Comparison of ENCODE assay signal across 20 cellular contexts in the genomic region with DNA sequence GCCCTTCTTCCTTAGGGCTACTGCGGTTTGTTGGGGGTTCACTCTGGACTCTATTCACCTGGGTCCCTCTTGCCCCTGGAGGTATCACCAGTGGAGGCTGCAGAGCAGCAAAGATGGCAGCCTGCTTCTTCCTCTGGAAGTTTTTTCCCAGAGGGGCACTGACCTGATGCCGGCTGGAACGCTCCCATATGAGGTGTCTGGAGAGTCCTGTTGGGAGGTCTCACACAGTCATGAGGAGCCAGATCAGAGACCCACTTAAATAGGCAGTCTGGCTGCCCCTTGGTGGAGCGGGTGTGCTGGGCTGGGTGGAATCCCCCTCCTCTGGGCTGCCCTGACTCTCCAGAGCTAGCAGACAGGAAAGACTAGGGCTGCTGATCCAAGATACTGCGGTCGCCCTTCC.
DNase-seq lines count a peak whose midpoint lies in the region; ATAC-seq and TF ChIP-seq lines count a peak whose summit lies in the region.
"Had no signal": no experiment of that assay in that cellular context is flagged by ENCODE, and none has a peak within 500 bp of the region (broad histone marks: within the 10 kb centered on the region; RNA-seq: fewer than 3 reads in every experiment).

No MANE protein-coding gene starts in this region.

- no peak overlapping the region for H3K27ac ChIP-seq in OCI-LY7 (ENCODE audit: low read depth, low read length, poor library complexity, severe bottlenecking)
- no peak overlapping the region for H3K27ac ChIP-seq in neuronal stem cell (replicated peaks; ENCODE audit: low read length)
- no peak overlapping the region for H3K27ac ChIP-seq in uterus
- H3K27ac ChIP-seq: 22Rv1, A549, C4-2B had no signal

- BruUV-seq in OCI-LY7 (replicated peaks; lab: Mats Ljungman, UMichigan) = no TSS peak

- no peak overlapping the region for H3K27ac Mint-ChIP-seq in naive thymus-derived CD8-positive, alpha-beta T cell
- H3K27ac Mint-ChIP-seq in activated CD8-positive, alpha-beta T cell treated with anti-CD3 and anti-CD28 coated beads for 36 hours = no peak overlapping the region
- H3K27ac Mint-ChIP-seq: CD4-positive, alpha-beta T cell had no signal

- no peaks in the 10 kb centered on the region for H3K9me2 ChIP-seq in OCI-LY7 (ENCODE audit: insufficient read depth, low read length)

- no peak overlapping the region for H3K4me3 Mint-ChIP-seq in naive thymus-derived CD8-positive, alpha-beta T cell
- H3K4me3 Mint-ChIP-seq in activated CD8-positive, alpha-beta T cell treated with anti-CD3 and anti-CD28 coated beads for 36 hours = no peak overlapping the region
- H3K4me3 Mint-ChIP-seq: CD4-positive, alpha-beta T cell had no signal

- ATAC-seq in Right ventricle myocardium inferior = no peak
- no peak for ATAC-seq in naive thymus-derived CD8-positive, alpha-beta T cell
- no peak for ATAC-seq in activated CD8-positive, alpha-beta T cell treated with anti-CD3 and anti-CD28 coated beads for 36 hours
- ATAC-seq: A549, GM12878, HepG2 had no signal

- H3K27me3 ChIP-seq in neuronal stem cell (ENCODE audit: control insufficient read depth in 3 of 3, insufficient read depth in 3 of 3, low read depth in 1 of 3, low read length in 3 of 3) (no peaks in the 10 kb centered on the region), uterus (no peaks in the 10 kb centered on the region)

- H3K14ac ChIP-seq in neuronal stem cell (ENCODE audit: low read length) = no peak overlapping the region

- H3K36me3 ChIP-seq in OCI-LY7 (ENCODE audit: insufficient read depth, low read length) (no peaks in the 10 kb centered on the region), neuronal stem cell (replicated peaks in 1 of 2; ENCODE audit: control insufficient read depth in 2 of 2, insufficient read depth in 2 of 2, low read length in 2 of 2) (no peaks in the 10 kb centered on the region), uterus (no peaks in the 10 kb centered on the region)
- H3K36me3 ChIP-seq: HAP-1 had no signal

- H3K36me3 Mint-ChIP-seq in naive thymus-derived CD8-positive, alpha-beta T cell = no peaks in the 10 kb centered on the region
- no peaks in the 10 kb centered on the region for H3K36me3 Mint-ChIP-seq in activated CD8-positive, alpha-beta T cell treated with anti-CD3 and anti-CD28 coated beads for 36 hours (ENCODE audit: low read depth)

- H3K9ac ChIP-seq in neuronal stem cell (ENCODE audit: low read depth, low read length, poor library complexity) = no peak overlapping the region

- DNase-seq in Right ventricle myocardium inferior (ENCODE audit: missing footprints) = peak; percentile 53
- no peak for DNase-seq in cardiac septum (ENCODE audit: low spot score)
- DNase-seq in OCI-LY7 (ENCODE audit: low spot score) = no peak
- peak; percentile 50 for DNase-seq in islet precursor cell
- no peak for DNase-seq in neuronal stem cell (ENCODE audit: low spot score)
- no peak for DNase-seq in naive thymus-derived CD8-positive, alpha-beta T cell
- no peak for DNase-seq in uterus
- no peak for DNase-seq in activated CD8-positive, alpha-beta T cell treated with anti-CD3 and anti-CD28 coated beads for 36 hours
- DNase-seq: AML-193; Caco-2; CD4-positive, alpha-beta T cell; DMS153; DMS79 treated with DMSO at 0.1 percent for 48 hours; GOT3 had no signal

- CTCF ChIA-PET in OCI-LY7 (lab: Charles Lee; ENCODE audit: unreplicated experiment) = no interaction called here
- CTCF ChIA-PET in activated CD8-positive, alpha-beta T cell treated with anti-CD3 and anti-CD28 coated beads for 36 hours (lab: Charles Lee) = no interaction called here

- no peak overlapping the region for H2BK12ac ChIP-seq in neuronal stem cell (ENCODE audit: low read length)

- H2AFZ ChIP-seq in OCI-LY7 (ENCODE audit: low read length) (peak overlapping the region; percentile 54; the same call in 1 of the 2 replicates), neuronal stem cell (ENCODE audit: low read length) (no peak overlapping the region)

- H2BK15ac ChIP-seq in neuronal stem cell (ENCODE audit: low read length) = no peak overlapping the region

- TF ChIP-seq POLR2A in uterus (IDR thresholded peaks at IDR 0.05) = no peak

- POLR2A ChIA-PET in OCI-LY7 (lab: Charles Lee) = interaction anchor here (1.1 kb wide), 1 partner anchor 11 kb away, joined by 3 read pairs; no protein-coding TSS in a partner anchor
- POLR2A ChIA-PET in naive thymus-derived CD8-positive, alpha-beta T cell (lab: Charles Lee) = no interaction called here
- POLR2A ChIA-PET in activated CD8-positive, alpha-beta T cell treated with anti-CD3 and anti-CD28 coated beads for 36 hours (lab: Charles Lee) = no interaction called here

- H3K18ac ChIP-seq in neuronal stem cell (ENCODE audit: low read length) = peak overlapping the region; percentile 13

- no peaks in the 10 kb centered on the region for H3K79me1 ChIP-seq in neuronal stem cell (ENCODE audit: low read depth, low read length)

- intact Hi-C loops in Right ventricle myocardium inferior (cut with DNase I) = no loop called here
- intact Hi-C loops in cardiac septum (cut with DNase I) = no loop called here
- intact Hi-C loops in OCI-LY7 (cut with micrococcal nuclease; ENCODE audit: unreplicated experiment) = no loop called here
- intact Hi-C loops in uterus (cut with DNase I; ENCODE audit: low total_unique reads) = no loop called here
- intact Hi-C loops in activated CD8-positive, alpha-beta T cell treated with anti-CD3 and anti-CD28 coated beads for 36 hours (cut with micrococcal nuclease) = no loop called here

- peaks cover 0 to 11% (median 0%) of the 10 kb centered on the region in 9 donors for H3K9me3 Mint-ChIP-seq in naive thymus-derived CD8-positive, alpha-beta T cell
- H3K9me3 Mint-ChIP-seq in activated CD8-positive, alpha-beta T cell treated with anti-CD3 and anti-CD28 coated beads for 36 hours = peaks cover 3% of the 10 kb centered on the region

- H3K4me1 ChIP-seq in OCI-LY7 (ENCODE audit: insufficient read depth, low read length, poor library complexity, severe bottlenecking) (peaks cover 9% of the 10 kb centered on the region), neuronal stem cell (ENCODE audit: control insufficient read depth in 2 of 2, insufficient read depth in 1 of 2, low read depth in 1 of 2, low read length in 2 of 2) (no peaks in the 10 kb centered on the region), uterus (no peaks in the 10 kb centered on the region)
- H3K4me1 ChIP-seq: A549, Caco-2, HAP-1 had no signal

- no peak overlapping the region for H4K91ac ChIP-seq in neuronal stem cell (ENCODE audit: low read depth, low read length, poor library complexity)

- no peak overlapping the region for H3K23ac ChIP-seq in neuronal stem cell (ENCODE audit: low read depth, low read length, poor library complexity)

- H2AK5ac ChIP-seq in neuronal stem cell (ENCODE audit: low read depth, low read length) = no peak overlapping the region

- H3K4me2 ChIP-seq in OCI-LY7 (ENCODE audit: low read length) (no peak overlapping the region), neuronal stem cell (ENCODE audit: insufficient read depth, low read length, poor library complexity, severe bottlenecking) (no peak overlapping the region)
- H3K4me2 ChIP-seq: A549 had no signal

- no peaks in the 10 kb centered on the region for H3K27me3 Mint-ChIP-seq in naive thymus-derived CD8-positive, alpha-beta T cell
- no peaks in the 10 kb centered on the region for H3K27me3 Mint-ChIP-seq in activated CD8-positive, alpha-beta T cell treated with anti-CD3 and anti-CD28 coated beads for 36 hours
- H3K27me3 Mint-ChIP-seq: CD4-positive, alpha-beta T cell had no signal

- no peaks in the 10 kb centered on the region for H3K4me1 Mint-ChIP-seq in naive thymus-derived CD8-positive, alpha-beta T cell
- H3K4me1 Mint-ChIP-seq in activated CD8-positive, alpha-beta T cell treated with anti-CD3 and anti-CD28 coated beads for 36 hours (ENCODE audit: low read depth) = no peaks in the 10 kb centered on the region

- no peak overlapping the region for H2BK120ac ChIP-seq in neuronal stem cell (ENCODE audit: low read depth, low read length)

- H4K8ac ChIP-seq in neuronal stem cell (ENCODE audit: low read depth, low read length) = no peak overlapping the region

- H3K9me3 ChIP-seq in OCI-LY7 (ENCODE audit: low read length) (no peaks in the 10 kb centered on the region), neuronal stem cell (replicated peaks in 1 of 2; ENCODE audit: control insufficient read depth in 2 of 2, insufficient read depth in 1 of 2, low read depth in 1 of 2, low read length in 2 of 2) (no peaks in the 10 kb centered on the region), uterus (no peaks in the 10 kb centered on the region)
- H3K9me3 ChIP-seq: A549, Caco-2, HAP-1 had no signal

- TF ChIP-seq CTCF in OCI-LY7 (conservative IDR thresholded peaks at IDR 0.05; ENCODE audit: low read length) = no peak
- TF ChIP-seq CTCF in uterus (IDR thresholded peaks at IDR 0.05) = no peak
- TF ChIP-seq CTCF in activated CD8-positive, alpha-beta T cell treated with anti-CD3 and anti-CD28 coated beads for 36 hours (IDR thresholded peaks at IDR 0.05) = no peak

- no peaks in the 10 kb centered on the region for H3K79me2 ChIP-seq in OCI-LY7 (ENCODE audit: insufficient read depth, low read depth, low read length)

- WGBS in neuronal stem cell (ENCODE audit: extremely low coverage in 2 of 2, insufficient read length in 2 of 2, insufficient replicate concordance in 1 of 2), 2 donors = no CpG with 5 or more reads among the region's 6 CpGs

- no peak overlapping the region for H3K4ac ChIP-seq in neuronal stem cell (ENCODE audit: low read length)

- H3K4me3 ChIP-seq in OCI-LY7 (ENCODE audit: low read depth, low read length, poor library complexity, severe bottlenecking) = no peak overlapping the region
- H3K4me3 ChIP-seq in neuronal stem cell (ENCODE audit: low read length in 2 of 2) = no peak overlapping the region
- H3K4me3 ChIP-seq in uterus = no peak overlapping the region
- H3K4me3 ChIP-seq: A549, GM12878, HAP-1 had no signal

- no peaks in the 10 kb centered on the region for H4K20me1 ChIP-seq in OCI-LY7 (ENCODE audit: insufficient read depth, low read length)

- no peak overlapping the region for H2BK5ac ChIP-seq in neuronal stem cell (ENCODE audit: low read length)

Comparison
In these comparisons a context has a peak if more than half of its experiments do, and no peak if none do; other contexts are left out.
1. DNase-seq: peak in Right ventricle myocardium inferior (single experiment) and islet precursor cell (single experiment); none in cardiac septum (single experiment), OCI-LY7 (single experiment), neuronal stem cell (single experiment), naive thymus-derived CD8-positive, alpha-beta T cell (0 of 10), uterus (0 of 2) and activated CD8-positive, alpha-beta T cell treated with anti-CD3 and anti-CD28 coated beads for 36 hours (single experiment).